In the genomic region with DNA sequence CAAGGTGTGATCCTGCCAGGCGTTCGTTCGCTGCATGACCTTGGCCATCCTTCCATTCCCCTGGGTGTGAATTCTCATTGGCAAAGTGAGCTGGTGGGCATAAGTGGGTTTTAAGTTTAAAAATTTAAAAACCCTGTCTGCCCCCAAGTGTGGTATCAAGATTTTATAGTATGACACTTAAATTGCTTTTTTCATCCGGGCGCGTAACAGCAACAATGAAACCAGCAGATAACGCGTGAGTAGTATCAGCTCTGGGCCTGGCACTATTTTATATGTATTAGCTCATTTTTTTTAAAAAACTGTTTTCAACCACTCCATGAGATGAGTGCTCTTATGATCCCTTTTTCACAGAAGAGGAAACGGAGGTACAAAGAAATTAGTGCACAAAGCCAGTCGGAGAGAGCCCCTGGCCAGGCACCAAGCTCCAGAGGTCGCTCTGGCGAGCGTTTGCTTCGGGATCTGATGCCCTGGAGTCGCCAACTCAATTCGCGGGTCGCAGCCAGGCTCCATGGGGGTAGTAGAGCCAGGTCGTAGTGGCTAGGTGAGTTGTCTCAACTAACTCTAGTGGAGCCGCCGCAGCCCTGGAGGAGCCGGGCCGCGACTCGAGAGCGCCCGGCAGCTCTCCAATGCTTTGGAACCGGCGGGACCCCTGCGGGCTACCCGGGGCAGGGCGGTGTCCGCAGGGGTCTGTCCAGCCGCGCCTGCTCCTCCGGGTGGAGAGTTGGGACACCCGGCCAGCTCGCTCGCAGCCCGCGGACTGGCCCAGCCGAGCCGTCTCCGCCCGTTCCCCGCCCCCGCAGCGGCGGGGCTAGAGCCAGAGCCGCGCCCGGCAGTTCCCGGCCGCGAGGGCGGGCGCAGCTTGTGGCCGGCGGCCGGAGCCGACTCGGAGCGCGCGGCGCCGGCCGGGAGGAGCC, we compare ENCODE assay signal across 8 cellular contexts. TPM values are rescaled to one million over a fixed set of nuclear protein-coding genes. Genes with fewer than 3 reads are reported as not detected.
DNase-seq lines count a peak whose midpoint lies in the region; ATAC-seq and TF ChIP-seq lines count a peak whose summit lies in the region.

A gene with protein sequence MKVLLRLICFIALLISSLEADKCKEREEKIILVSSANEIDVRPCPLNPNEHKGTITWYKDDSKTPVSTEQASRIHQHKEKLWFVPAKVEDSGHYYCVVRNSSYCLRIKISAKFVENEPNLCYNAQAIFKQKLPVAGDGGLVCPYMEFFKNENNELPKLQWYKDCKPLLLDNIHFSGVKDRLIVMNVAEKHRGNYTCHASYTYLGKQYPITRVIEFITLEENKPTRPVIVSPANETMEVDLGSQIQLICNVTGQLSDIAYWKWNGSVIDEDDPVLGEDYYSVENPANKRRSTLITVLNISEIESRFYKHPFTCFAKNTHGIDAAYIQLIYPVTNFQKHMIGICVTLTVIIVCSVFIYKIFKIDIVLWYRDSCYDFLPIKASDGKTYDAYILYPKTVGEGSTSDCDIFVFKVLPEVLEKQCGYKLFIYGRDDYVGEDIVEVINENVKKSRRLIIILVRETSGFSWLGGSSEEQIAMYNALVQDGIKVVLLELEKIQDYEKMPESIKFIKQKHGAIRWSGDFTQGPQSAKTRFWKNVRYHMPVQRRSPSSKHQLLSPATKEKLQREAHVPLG (plus strand): TSS at position 832 of the 914 bp plus-strand sequence. CDS start 14,979 bp downstream, outside the sequence.

- 3 to 6% (median 4%) methylated on average over 56 to 68 of the region's 68 CpGs for WGBS in ovary, 3 donors

- intact Hi-C loops in CD4-positive, alpha-beta T cell (cut with DNase I, micrococcal nuclease) = no loop called here
- intact Hi-C loops in ovary (cut with DNase I) = no loop called here

- H3K4me1 ChIP-seq in adipocyte (ENCODE audit: control insufficient read depth, insufficient read depth, low read length) (peaks cover 52% of the 10 kb centered on the region), cardiac muscle cell (ENCODE audit: low read depth) (no peaks in the 10 kb centered on the region), ovary (ENCODE audit: insufficient read depth) (peaks cover 5% of the 10 kb centered on the region)

- TF ChIP-seq EP300 in ovary (IDR thresholded peaks at IDR 0.05) = no peak

- CTCF ChIA-PET in CD4-positive, alpha-beta T cell (lab: Charles Lee) = no interaction called here

- H3K27me3 Mint-ChIP-seq in CD4-positive, alpha-beta T cell = peaks cover 48% of the 10 kb centered on the region

- TF ChIP-seq CTCF in CD4-positive, alpha-beta T cell (IDR thresholded peaks at IDR 0.05) = no peak
- TF ChIP-seq CTCF in cardiac muscle cell (IDR thresholded peaks at IDR 0.05; ENCODE audit: low read depth, low read length) (no peak), ovary (IDR thresholded peaks at IDR 0.05) (no peak)

- peaks cover 17% of the 10 kb centered on the region for H3K27me3 ChIP-seq in CD4-positive, alpha-beta T cell (ENCODE audit: control insufficient read depth, insufficient read depth, low read length)
- no peaks in the 10 kb centered on the region for H3K27me3 ChIP-seq in adipocyte (replicated peaks; ENCODE audit: control insufficient read depth, insufficient read depth, low read length)
- peaks cover 13% of the 10 kb centered on the region for H3K27me3 ChIP-seq in cardiac muscle cell
- no peaks in the 10 kb centered on the region for H3K27me3 ChIP-seq in ovary

- peak; percentile 72 for TF ChIP-seq POLR2A in ovary (IDR thresholded peaks at IDR 0.05)

- peaks cover 3% of the 10 kb centered on the region for H3K9me3 Mint-ChIP-seq in CD4-positive, alpha-beta T cell

- peaks cover 16% of the 10 kb centered on the region for H3K4me1 Mint-ChIP-seq in CD4-positive, alpha-beta T cell (ENCODE audit: low read depth)

- no peak for DNase-seq in CD4-positive, alpha-beta T cell
- peak; percentile 93 for DNase-seq in adipocyte (ENCODE audit: low read depth)
- DNase-seq in cardiac muscle cell (ENCODE audit: low read depth in 1 of 2, low spot score in 1 of 2) = peak; percentile 81 to 88
- peak; percentile 72 to 89 (median 84) for DNase-seq in ovary
- DNase-seq in effector CD4-positive, alpha-beta T cell = no peak
- DNase-seq in Kasumi-1 (lab: John Stamatoyannopoulos, UW) = no peak

- no peak for ATAC-seq in CD4-positive, alpha-beta T cell (ENCODE audit: poor library complexity)
- ATAC-seq in HG02759 (IDR thresholded peaks at IDR 0.05; ENCODE audit: unreplicated experiment) (peak; percentile 63), GM21737 (IDR thresholded peaks at IDR 0.05; ENCODE audit: unreplicated experiment) (no peak)

- H3K9ac ChIP-seq in adipocyte (ENCODE audit: low read length) = peak within 1 kb of the TSS; percentile 99

- H3K36me3 ChIP-seq in adipocyte (ENCODE audit: control insufficient read depth, insufficient read depth, low read length, severe bottlenecking) (peaks cover 28% of the 10 kb centered on the region), cardiac muscle cell (no peaks in the 10 kb centered on the region), ovary (no peaks in the 10 kb centered on the region)

- peaks cover 12% of the 10 kb centered on the region for H3K36me3 Mint-ChIP-seq in CD4-positive, alpha-beta T cell (ENCODE audit: low read depth)

- POLR2A ChIA-PET in CD4-positive, alpha-beta T cell (lab: Charles Lee) = interaction anchor here (0.9 kb wide), 1 partner anchor 137 kb away, joined by 3 read pairs; no protein-coding TSS in a partner anchor

- peaks cover 36% of the 10 kb centered on the region for H3K9me3 ChIP-seq in CD4-positive, alpha-beta T cell (ENCODE audit: control insufficient read depth, low read length)
- H3K9me3 ChIP-seq in adipocyte (ENCODE audit: control insufficient read depth, low read length) (peaks cover 23% of the 10 kb centered on the region), cardiac muscle cell (ENCODE audit: low read depth) (no peaks in the 10 kb centered on the region), ovary (no peaks in the 10 kb centered on the region)

- H3K27ac ChIP-seq in CD4-positive, alpha-beta T cell (ENCODE audit: low read depth, low read length) = no peak within 1 kb of the TSS
- H3K27ac ChIP-seq in cardiac muscle cell = no peak within 1 kb of the TSS
- H3K27ac ChIP-seq in ovary = peak within 1 kb of the TSS; percentile 69 to 81

- no peak within 1 kb of the TSS for H3K27ac Mint-ChIP-seq in CD4-positive, alpha-beta T cell

- peak within 1 kb of the TSS; percentile 71 for H3K4me3 Mint-ChIP-seq in CD4-positive, alpha-beta T cell

- H3K4me3 ChIP-seq in adipocyte (ENCODE audit: low read length) (peak within 1 kb of the TSS; percentile 97), cardiac muscle cell (peak within 1 kb of the TSS; percentile 33), ovary (peak within 1 kb of the TSS; percentile 64)

RNA-seq across cellular contexts. Expression of the gene that starts here (rescaled TPM):
- total RNA-seq in CD4-positive, alpha-beta T cell = under 1 TPM; 0.22 to 0.49 TPM
- 0.18 and 0.21 TPM in 2 replicates for total RNA-seq in cardiac muscle cell
- 1.4 TPM in 1 of 2 replicates, not detected in the other for polyA plus RNA-seq in cardiac muscle cell
- total RNA-seq in ovary = 100 to 1,000 TPM in 2 of 7 donors, 10 to 100 TPM in 4, 1 to 10 TPM in 1; 6.5 to 142 (median 36.5) TPM
- 10 to 100 TPM; 36.3 to 76.7 TPM for polyA plus RNA-seq in ovary

Comparison
In these comparisons a context has a peak if more than half of its experiments do, and no peak if none do; other contexts are left out.
1. RNA of the gene that starts here (polyA plus RNA-seq): 36.3 to 76.7 TPM in ovary; 1.4 TPM in cardiac muscle cell; every median in the first group is over 10 times any median in the second.
2. DNase-seq: peak in adipocyte (single experiment), cardiac muscle cell (2 of 2) and ovary (5 of 5); none in CD4-positive, alpha-beta T cell (0 of 10), effector CD4-positive, alpha-beta T cell (single experiment) and Kasumi-1 (0 of 2).
3. H3K27ac ChIP-seq: peak in ovary (2 of 2); none in CD4-positive, alpha-beta T cell (single experiment) and cardiac muscle cell (single experiment).
4. H3K4me3 ChIP-seq: peak in every context shown above with its lines; median percentile 97 in adipocyte; 64 in ovary; 33 in cardiac muscle cell.